Comparison of ENCODE assay signal across 8 cellular contexts in the genomic region with DNA sequence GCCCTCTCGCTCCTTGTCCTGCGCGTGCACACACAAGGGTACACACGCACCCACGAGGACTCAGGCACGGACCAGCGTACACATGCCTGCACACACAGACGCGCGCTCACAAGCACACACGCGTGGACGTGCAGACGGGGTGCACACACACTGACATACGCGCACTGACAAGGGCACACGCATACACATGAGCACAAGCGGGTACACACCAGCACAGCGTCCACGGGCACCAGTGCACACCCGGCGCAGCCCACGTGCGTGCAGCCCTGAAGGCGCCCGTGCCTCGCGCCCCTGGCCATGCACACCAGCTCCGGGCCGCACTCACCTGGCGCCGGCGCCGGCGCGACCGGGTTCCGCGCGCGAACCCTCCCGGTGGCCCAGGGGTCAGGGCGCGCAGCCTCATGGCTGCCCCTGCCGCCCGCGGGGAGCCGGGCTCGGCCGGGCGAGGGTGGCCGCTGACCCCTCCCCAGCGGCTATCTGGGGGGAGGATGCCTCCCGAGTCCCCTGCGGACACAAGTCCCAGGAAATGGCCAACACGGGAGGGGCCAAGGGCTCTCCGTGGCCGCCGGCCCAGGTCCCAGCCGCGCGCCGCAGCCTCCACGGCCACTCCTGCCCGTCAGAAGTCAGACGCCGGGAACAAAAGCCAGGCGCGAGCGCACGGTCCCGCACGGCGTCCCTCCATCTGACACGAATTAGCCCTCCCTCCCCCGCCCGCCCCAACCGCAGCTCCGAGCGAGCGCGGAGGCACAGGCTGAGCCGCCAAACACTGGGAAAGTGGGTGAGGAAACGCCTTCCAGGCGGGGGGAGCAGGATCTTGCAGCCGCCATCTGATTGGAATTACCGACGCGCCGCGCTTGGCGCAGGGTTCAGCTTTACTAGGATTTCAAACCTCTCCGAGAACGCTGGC. TPM values are rescaled to one million over a fixed set of nuclear protein-coding genes. Genes with fewer than 3 reads are reported as not detected.
DNase-seq lines count a peak whose midpoint lies in the region; ATAC-seq and TF ChIP-seq lines count a peak whose summit lies in the region.

No MANE protein-coding gene starts in this region.

- WGBS in endodermal cell (ENCODE audit: insufficient coverage in 1 of 2, insufficient read length in 1 of 2), 2 experiments = 9 to 16% methylated on average over 35 to 94 of the region's 94 CpGs

- H3K27ac Mint-ChIP-seq in endodermal cell (peak overlapping the region; percentile 78), memory B cell (no peak overlapping the region), type B pancreatic cell (peak overlapping the region; percentile 90)

- peak overlapping the region; percentile 79 for H3K4me3 ChIP-seq in endodermal cell (ENCODE audit: low read length)

- H3K27me3 ChIP-seq in endodermal cell (ENCODE audit: control insufficient read depth, insufficient read depth, low read length, poor library complexity, severe bottlenecking) = no peaks in the 10 kb centered on the region

- peaks cover 15% of the 10 kb centered on the region for H3K9me3 ChIP-seq in endodermal cell (ENCODE audit: control insufficient read depth, low read length)

- no peak for ATAC-seq in memory B cell (ENCODE audit: low read depth)
- no peak for ATAC-seq in GM19463 (IDR thresholded peaks at IDR 0.05; ENCODE audit: unreplicated experiment)
- ATAC-seq in GM19023 (IDR thresholded peaks at IDR 0.05; ENCODE audit: unreplicated experiment) = no peak

- H3K9ac ChIP-seq in endodermal cell (ENCODE audit: extremely low read depth, low read length, poor library complexity, severe bottlenecking) = peak overlapping the region; percentile 47

- peaks cover 12% of the 10 kb centered on the region for H3K9me3 Mint-ChIP-seq in endodermal cell
- H3K9me3 Mint-ChIP-seq in memory B cell = no peaks in the 10 kb centered on the region
- no peaks in the 10 kb centered on the region for H3K9me3 Mint-ChIP-seq in type B pancreatic cell

- H3K27me3 Mint-ChIP-seq in endodermal cell (ENCODE audit: insufficient read depth) (peaks cover 8% of the 10 kb centered on the region), memory B cell (no peaks in the 10 kb centered on the region), type B pancreatic cell (peaks cover 10% of the 10 kb centered on the region)

- DNase-seq in DMS53 (lab: John Stamatoyannopoulos, UW) = peak; percentile 44
- no peak for DNase-seq in DMS53 treated with DMSO at 0.1 percent for 48 hours (lab: John Stamatoyannopoulos, UW; ENCODE audit: unreplicated experiment)
- peak; percentile 84 for DNase-seq in endodermal cell
- no peak for DNase-seq in memory B cell (ENCODE audit: low spot score in 2 of 2)
- no peak for DNase-seq in type B pancreatic cell (ENCODE audit: extremely low spot score, unreplicated experiment)
- DNase-seq in stimulated activated CD4-positive, alpha-beta T cell treated with anti-CD3 and anti-CD28 coated beads, Interleukin-15, amount 100 ng/mL, for 24 hours = no peak

- TF ChIP-seq CTCF in endodermal cell (conservative IDR thresholded peaks at IDR 0.05) = no peak
- TF ChIP-seq CTCF in type B pancreatic cell (conservative IDR thresholded peaks at IDR 0.05) = no peak

- peak overlapping the region; percentile 74 for H3K4me3 Mint-ChIP-seq in endodermal cell
- H3K4me3 Mint-ChIP-seq in memory B cell = peak overlapping the region; percentile 29
- peak overlapping the region; percentile 95 for H3K4me3 Mint-ChIP-seq in type B pancreatic cell

- peaks cover 29% of the 10 kb centered on the region for H3K4me1 ChIP-seq in endodermal cell (ENCODE audit: control insufficient read depth, insufficient read depth, low read length)

- peaks cover 4% of the 10 kb centered on the region for H3K36me3 ChIP-seq in endodermal cell (ENCODE audit: control insufficient read depth, insufficient read depth, low read length)

- peaks cover 67% of the 10 kb centered on the region for H3K4me1 Mint-ChIP-seq in endodermal cell
- peaks cover 27% of the 10 kb centered on the region for H3K4me1 Mint-ChIP-seq in memory B cell
- peaks cover 58% of the 10 kb centered on the region for H3K4me1 Mint-ChIP-seq in type B pancreatic cell (ENCODE audit: unreplicated experiment)

- no peaks in the 10 kb centered on the region for H3K36me3 Mint-ChIP-seq in endodermal cell (ENCODE audit: low read depth)
- peaks cover 15% of the 10 kb centered on the region for H3K36me3 Mint-ChIP-seq in memory B cell
- peaks cover 8% of the 10 kb centered on the region for H3K36me3 Mint-ChIP-seq in type B pancreatic cell

- H3K27ac ChIP-seq in endodermal cell (ENCODE audit: low read depth, low read length) = no peak overlapping the region

RNA-seq across cellular contexts. Expression of a gene that starts 45.0 kb away (rescaled TPM):
- 10 to 100 TPM; 33.8 to 38.5 TPM for total RNA-seq in endodermal cell
- polyA plus RNA-seq in endodermal cell (2013, experiment 1 of 2) = 18.1 TPM
- polyA plus RNA-seq in endodermal cell (2013, experiment 2 of 2) = 19.3 TPM
- total RNA-seq in type B pancreatic cell (ENCODE audit: low replicate concordance) = 48.8 and 138 TPM in 2 replicates

Comparison
In these comparisons a context has a peak if more than half of its experiments do, and no peak if none do; other contexts are left out.
1. DNase-seq: peak in DMS53 (single experiment) and endodermal cell (single experiment); none in DMS53 treated with DMSO at 0.1 percent for 48 hours (single experiment), memory B cell (0 of 2), type B pancreatic cell (single experiment) and stimulated activated CD4-positive, alpha-beta T cell treated with anti-CD3 and anti-CD28 coated beads, Interleukin-15, amount 100 ng/mL, for 24 hours (single experiment).
2. H3K4me3 Mint-ChIP-seq: peak in every context shown above with its lines; median percentile 95 in type B pancreatic cell; 74 in endodermal cell; 29 in memory B cell.